Comparison of ENCODE assay signal across 1 cellular context in the genomic region with DNA sequence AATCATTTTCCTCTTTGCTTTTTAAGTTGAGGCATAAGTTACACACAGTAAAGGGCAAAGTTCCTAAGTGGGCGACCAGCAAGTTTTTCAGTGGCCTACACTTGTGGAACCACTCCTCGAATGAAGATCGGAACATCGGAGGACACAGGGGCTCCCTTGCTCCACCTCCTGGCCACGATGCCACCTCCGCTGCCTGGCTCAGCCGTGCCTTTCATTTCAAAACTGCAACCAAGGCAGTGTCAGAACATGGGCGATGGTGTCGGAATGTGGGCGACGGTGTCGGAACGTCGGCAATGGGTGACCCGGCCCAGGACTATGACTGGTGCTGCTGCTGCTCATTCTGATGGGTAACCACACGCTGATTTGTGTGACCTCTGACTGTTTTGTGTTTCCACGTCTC.
TF ChIP-seq lines count a peak whose summit lies in the region.

No MANE protein-coding gene starts in this region.

TF ChIP-seq in HepG2, 621 proteins besides CTCF, POLR2A, EP300 and RAD21 (continued from another document):
- no peak for TF ChIP-seq REXO4 (CRISPR knock-in tag; IDR thresholded peaks at IDR 0.05; ENCODE audit: borderline replicate concordance)
- TF ChIP-seq, protein P1, sequence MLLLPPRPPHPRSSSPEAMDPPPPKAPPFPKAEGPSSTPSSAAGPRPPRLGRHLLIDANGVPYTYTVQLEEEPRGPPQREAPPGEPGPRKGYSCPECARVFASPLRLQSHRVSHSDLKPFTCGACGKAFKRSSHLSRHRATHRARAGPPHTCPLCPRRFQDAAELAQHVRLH (CRISPR knock-in tag; IDR thresholded peaks at IDR 0.05; ENCODE audit: borderline replicate concordance, low read depth), result no peak
- TF ChIP-seq, protein P2, sequence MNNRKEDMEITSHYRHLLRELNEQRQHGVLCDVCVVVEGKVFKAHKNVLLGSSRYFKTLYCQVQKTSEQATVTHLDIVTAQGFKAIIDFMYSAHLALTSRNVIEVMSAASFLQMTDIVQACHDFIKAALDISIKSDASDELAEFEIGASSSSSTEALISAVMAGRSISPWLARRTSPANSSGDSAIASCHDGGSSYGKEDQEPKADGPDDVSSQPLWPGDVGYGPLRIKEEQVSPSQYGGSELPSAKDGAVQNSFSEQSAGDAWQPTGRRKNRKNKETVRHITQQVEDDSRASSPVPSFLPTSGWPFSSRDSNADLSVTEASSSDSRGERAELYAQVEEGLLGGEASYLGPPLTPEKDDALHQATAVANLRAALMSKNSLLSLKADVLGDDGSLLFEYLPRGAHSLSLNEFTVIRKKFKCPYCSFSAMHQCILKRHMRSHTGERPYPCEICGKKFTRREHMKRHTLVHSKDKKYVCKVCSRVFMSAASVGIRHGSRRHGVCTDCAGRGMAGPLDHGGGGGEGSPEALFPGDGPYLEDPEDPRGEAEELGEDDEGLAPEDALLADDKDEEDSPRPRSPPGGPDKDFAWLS (CRISPR knock-in tag; IDR thresholded peaks at IDR 0.05; ENCODE audit: borderline replicate concordance), result no peak
- no peak for TF ChIP-seq SUZ12 (IDR thresholded peaks at IDR 0.05; ENCODE audit: low read depth, low read length)
- TF ChIP-seq ZNF768 (CRISPR knock-in tag; IDR thresholded peaks at IDR 0.05), result no peak
- TF ChIP-seq ZNF781 (CRISPR knock-in tag; IDR thresholded peaks at IDR 0.05; ENCODE audit: borderline replicate concordance, not compliant biosample characterization), result no peak
- no peak for TF ChIP-seq JARID2 (CRISPR knock-in tag; IDR thresholded peaks at IDR 0.05; ENCODE audit: insufficient replicate concordance)
- TF ChIP-seq ZNF468 (CRISPR knock-in tag; IDR thresholded peaks at IDR 0.05), result no peak
- TF ChIP-seq NFYC (CRISPR knock-in tag; IDR thresholded peaks at IDR 0.05), result no peak
- TF ChIP-seq, protein P3, sequence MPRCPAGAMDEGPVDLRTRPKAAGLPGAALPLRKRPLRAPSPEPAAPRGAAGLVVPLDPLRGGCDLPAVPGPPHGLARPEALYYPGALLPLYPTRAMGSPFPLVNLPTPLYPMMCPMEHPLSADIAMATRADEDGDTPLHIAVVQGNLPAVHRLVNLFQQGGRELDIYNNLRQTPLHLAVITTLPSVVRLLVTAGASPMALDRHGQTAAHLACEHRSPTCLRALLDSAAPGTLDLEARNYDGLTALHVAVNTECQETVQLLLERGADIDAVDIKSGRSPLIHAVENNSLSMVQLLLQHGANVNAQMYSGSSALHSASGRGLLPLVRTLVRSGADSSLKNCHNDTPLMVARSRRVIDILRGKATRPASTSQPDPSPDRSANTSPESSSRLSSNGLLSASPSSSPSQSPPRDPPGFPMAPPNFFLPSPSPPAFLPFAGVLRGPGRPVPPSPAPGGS (CRISPR knock-in tag; IDR thresholded peaks at IDR 0.05), result no peak
- TF ChIP-seq ZBTB38 (CRISPR knock-in tag; IDR thresholded peaks at IDR 0.05), result peak; percentile 35; the same call in 1 of the 2 replicates
- TF ChIP-seq ZSCAN21 (CRISPR knock-in tag; IDR thresholded peaks at IDR 0.05; ENCODE audit: borderline replicate concordance), result 0 out of 2 replicates have a peak, but pooled peaks have one; percentile 24
- TF ChIP-seq ARHGAP35 (CRISPR knock-in tag; IDR thresholded peaks at IDR 0.05; ENCODE audit: borderline replicate concordance), result no peak
- no peak for TF ChIP-seq ZNF879 (CRISPR knock-in tag; IDR thresholded peaks at IDR 0.05)
- TF ChIP-seq ZNF883 (CRISPR knock-in tag; IDR thresholded peaks at IDR 0.05; ENCODE audit: not compliant biosample characterization), result no peak
- TF ChIP-seq, protein P4, sequence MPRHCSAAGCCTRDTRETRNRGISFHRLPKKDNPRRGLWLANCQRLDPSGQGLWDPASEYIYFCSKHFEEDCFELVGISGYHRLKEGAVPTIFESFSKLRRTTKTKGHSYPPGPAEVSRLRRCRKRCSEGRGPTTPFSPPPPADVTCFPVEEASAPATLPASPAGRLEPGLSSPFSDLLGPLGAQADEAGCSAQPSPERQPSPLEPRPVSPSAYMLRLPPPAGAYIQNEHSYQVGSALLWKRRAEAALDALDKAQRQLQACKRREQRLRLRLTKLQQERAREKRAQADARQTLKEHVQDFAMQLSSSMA (CRISPR knock-in tag; IDR thresholded peaks at IDR 0.05), result no peak
- TF ChIP-seq, protein P5, sequence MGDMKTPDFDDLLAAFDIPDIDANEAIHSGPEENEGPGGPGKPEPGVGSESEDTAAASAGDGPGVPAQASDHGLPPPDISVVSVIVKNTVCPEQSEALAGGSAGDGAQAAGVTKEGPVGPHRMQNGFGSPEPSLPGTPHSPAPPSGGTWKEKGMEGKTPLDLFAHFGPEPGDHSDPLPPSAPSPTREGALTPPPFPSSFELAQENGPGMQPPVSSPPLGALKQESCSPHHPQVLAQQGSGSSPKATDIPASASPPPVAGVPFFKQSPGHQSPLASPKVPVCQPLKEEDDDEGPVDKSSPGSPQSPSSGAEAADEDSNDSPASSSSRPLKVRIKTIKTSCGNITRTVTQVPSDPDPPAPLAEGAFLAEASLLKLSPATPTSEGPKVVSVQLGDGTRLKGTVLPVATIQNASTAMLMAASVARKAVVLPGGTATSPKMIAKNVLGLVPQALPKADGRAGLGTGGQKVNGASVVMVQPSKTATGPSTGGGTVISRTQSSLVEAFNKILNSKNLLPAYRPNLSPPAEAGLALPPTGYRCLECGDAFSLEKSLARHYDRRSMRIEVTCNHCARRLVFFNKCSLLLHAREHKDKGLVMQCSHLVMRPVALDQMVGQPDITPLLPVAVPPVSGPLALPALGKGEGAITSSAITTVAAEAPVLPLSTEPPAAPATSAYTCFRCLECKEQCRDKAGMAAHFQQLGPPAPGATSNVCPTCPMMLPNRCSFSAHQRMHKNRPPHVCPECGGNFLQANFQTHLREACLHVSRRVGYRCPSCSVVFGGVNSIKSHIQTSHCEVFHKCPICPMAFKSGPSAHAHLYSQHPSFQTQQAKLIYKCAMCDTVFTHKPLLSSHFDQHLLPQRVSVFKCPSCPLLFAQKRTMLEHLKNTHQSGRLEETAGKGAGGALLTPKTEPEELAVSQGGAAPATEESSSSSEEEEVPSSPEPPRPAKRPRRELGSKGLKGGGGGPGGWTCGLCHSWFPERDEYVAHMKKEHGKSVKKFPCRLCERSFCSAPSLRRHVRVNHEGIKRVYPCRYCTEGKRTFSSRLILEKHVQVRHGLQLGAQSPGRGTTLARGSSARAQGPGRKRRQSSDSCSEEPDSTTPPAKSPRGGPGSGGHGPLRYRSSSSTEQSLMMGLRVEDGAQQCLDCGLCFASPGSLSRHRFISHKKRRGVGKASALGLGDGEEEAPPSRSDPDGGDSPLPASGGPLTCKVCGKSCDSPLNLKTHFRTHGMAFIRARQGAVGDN (CRISPR knock-in tag; IDR thresholded peaks at IDR 0.05), result 0 out of 2 replicates have a peak, but pooled peaks have one; percentile 9
- TF ChIP-seq ZNF746 (CRISPR knock-in tag; IDR thresholded peaks at IDR 0.05), result no peak
- no peak for TF ChIP-seq MTA1 (CRISPR knock-in tag; IDR thresholded peaks at IDR 0.05; ENCODE audit: borderline replicate concordance)
- peak; percentile 51 for TF ChIP-seq STAG1 (CRISPR knock-in tag; IDR thresholded peaks at IDR 0.05)
- TF ChIP-seq KMT2A (CRISPR knock-in tag; IDR thresholded peaks at IDR 0.05), result no peak
- TF ChIP-seq CCDC6 (CRISPR knock-in tag; IDR thresholded peaks at IDR 0.05), result no peak
- no peak for TF ChIP-seq DR1 (CRISPR knock-in tag; IDR thresholded peaks at IDR 0.05)
- TF ChIP-seq, protein P6, sequence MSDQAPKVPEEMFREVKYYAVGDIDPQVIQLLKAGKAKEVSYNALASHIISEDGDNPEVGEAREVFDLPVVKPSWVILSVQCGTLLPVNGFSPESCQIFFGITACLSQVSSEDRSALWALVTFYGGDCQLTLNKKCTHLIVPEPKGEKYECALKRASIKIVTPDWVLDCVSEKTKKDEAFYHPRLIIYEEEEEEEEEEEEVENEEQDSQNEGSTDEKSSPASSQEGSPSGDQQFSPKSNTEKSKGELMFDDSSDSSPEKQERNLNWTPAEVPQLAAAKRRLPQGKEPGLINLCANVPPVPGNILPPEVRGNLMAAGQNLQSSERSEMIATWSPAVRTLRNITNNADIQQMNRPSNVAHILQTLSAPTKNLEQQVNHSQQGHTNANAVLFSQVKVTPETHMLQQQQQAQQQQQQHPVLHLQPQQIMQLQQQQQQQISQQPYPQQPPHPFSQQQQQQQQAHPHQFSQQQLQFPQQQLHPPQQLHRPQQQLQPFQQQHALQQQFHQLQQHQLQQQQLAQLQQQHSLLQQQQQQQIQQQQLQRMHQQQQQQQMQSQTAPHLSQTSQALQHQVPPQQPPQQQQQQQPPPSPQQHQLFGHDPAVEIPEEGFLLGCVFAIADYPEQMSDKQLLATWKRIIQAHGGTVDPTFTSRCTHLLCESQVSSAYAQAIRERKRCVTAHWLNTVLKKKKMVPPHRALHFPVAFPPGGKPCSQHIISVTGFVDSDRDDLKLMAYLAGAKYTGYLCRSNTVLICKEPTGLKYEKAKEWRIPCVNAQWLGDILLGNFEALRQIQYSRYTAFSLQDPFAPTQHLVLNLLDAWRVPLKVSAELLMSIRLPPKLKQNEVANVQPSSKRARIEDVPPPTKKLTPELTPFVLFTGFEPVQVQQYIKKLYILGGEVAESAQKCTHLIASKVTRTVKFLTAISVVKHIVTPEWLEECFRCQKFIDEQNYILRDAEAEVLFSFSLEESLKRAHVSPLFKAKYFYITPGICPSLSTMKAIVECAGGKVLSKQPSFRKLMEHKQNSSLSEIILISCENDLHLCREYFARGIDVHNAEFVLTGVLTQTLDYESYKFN (CRISPR knock-in tag; conservative IDR thresholded peaks at IDR 0.05), result no peak
- TF ChIP-seq, protein P7, sequence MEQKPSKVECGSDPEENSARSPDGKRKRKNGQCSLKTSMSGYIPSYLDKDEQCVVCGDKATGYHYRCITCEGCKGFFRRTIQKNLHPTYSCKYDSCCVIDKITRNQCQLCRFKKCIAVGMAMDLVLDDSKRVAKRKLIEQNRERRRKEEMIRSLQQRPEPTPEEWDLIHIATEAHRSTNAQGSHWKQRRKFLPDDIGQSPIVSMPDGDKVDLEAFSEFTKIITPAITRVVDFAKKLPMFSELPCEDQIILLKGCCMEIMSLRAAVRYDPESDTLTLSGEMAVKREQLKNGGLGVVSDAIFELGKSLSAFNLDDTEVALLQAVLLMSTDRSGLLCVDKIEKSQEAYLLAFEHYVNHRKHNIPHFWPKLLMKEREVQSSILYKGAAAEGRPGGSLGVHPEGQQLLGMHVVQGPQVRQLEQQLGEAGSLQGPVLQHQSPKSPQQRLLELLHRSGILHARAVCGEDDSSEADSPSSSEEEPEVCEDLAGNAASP (CRISPR knock-in tag; IDR thresholded peaks at IDR 0.05; ENCODE audit: borderline replicate concordance), result no peak
- no peak for TF ChIP-seq SRSF4 (IDR thresholded peaks at IDR 0.05; ENCODE audit: low read depth, low read length, poor library complexity, severe bottlenecking)
- no peak for TF ChIP-seq XRCC5 (optimal IDR thresholded peaks at IDR 0.05; ENCODE audit: low read length)
- TF ChIP-seq, protein P8, sequence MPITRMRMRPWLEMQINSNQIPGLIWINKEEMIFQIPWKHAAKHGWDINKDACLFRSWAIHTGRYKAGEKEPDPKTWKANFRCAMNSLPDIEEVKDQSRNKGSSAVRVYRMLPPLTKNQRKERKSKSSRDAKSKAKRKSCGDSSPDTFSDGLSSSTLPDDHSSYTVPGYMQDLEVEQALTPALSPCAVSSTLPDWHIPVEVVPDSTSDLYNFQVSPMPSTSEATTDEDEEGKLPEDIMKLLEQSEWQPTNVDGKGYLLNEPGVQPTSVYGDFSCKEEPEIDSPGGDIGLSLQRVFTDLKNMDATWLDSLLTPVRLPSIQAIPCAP (CRISPR knock-in tag; IDR thresholded peaks at IDR 0.05; ENCODE audit: low read depth), result no peak
- TF ChIP-seq, protein P9, sequence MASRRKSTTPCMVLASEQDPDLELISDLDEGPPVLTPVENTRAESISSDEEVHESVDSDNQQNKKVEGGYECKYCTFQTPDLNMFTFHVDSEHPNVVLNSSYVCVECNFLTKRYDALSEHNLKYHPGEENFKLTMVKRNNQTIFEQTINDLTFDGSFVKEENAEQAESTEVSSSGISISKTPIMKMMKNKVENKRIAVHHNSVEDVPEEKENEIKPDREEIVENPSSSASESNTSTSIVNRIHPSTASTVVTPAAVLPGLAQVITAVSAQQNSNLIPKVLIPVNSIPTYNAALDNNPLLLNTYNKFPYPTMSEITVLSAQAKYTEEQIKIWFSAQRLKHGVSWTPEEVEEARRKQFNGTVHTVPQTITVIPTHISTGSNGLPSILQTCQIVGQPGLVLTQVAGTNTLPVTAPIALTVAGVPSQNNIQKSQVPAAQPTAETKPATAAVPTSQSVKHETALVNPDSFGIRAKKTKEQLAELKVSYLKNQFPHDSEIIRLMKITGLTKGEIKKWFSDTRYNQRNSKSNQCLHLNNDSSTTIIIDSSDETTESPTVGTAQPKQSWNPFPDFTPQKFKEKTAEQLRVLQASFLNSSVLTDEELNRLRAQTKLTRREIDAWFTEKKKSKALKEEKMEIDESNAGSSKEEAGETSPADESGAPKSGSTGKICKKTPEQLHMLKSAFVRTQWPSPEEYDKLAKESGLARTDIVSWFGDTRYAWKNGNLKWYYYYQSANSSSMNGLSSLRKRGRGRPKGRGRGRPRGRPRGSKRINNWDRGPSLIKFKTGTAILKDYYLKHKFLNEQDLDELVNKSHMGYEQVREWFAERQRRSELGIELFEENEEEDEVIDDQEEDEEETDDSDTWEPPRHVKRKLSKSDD (CRISPR knock-in tag; IDR thresholded peaks at IDR 0.05; ENCODE audit: low read depth), result no peak
- TF ChIP-seq TEAD3 (CRISPR knock-in tag; optimal IDR thresholded peaks at IDR 0.05; ENCODE audit: borderline replicate concordance), result peak; percentile 27
- no peak for TF ChIP-seq NR1H2 (CRISPR knock-in tag; IDR thresholded peaks at IDR 0.05; ENCODE audit: borderline replicate concordance, low read depth)
- no peak for TF ChIP-seq ZNF121 (CRISPR knock-in tag; IDR thresholded peaks at IDR 0.05)
